In the genomic region with DNA sequence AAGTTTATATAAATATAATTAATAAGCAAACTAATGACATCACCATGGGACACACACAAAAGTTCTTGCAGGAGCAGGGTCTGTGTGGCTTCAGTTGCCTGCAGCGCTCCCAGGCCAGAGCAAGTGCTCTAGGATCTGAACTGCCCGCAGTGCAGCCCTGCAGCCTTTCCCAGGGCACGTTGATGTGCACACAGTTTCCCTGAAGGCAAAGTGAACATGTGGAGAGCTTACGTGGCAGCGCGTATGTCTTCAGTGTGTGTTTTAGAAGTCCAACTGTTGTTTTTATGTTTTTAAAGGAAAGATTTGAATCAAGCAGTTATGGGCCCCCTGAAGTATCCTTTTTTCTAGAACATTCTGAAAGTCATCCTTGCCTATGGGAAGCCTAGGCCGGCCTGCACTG, we compare ENCODE assay signal across 10 cellular contexts. TPM values are rescaled to one million over a fixed set of nuclear protein-coding genes. Genes with fewer than 3 reads are reported as not detected.
DNase-seq lines count a peak whose midpoint lies in the region; ATAC-seq and TF ChIP-seq lines count a peak whose summit lies in the region.
"Had no signal": no experiment of that assay in that cellular context is flagged by ENCODE, and none has a peak within 500 bp of the region (broad histone marks: within the 10 kb centered on the region; RNA-seq: fewer than 3 reads in every experiment).

No MANE protein-coding gene starts in this region.

- H3K27me3 Mint-ChIP-seq in CD4-positive, alpha-beta memory T cell, result no peaks in the 10 kb centered on the region
- H3K27me3 Mint-ChIP-seq in neural progenitor cell (ENCODE audit: insufficient read depth, low read depth), result peaks cover 11% of the 10 kb centered on the region

- no peak overlapping the region for H3K23ac ChIP-seq in neuronal stem cell (ENCODE audit: low read depth, low read length, poor library complexity)

- H3K18ac ChIP-seq in neuronal stem cell (ENCODE audit: low read length), result no peak overlapping the region

- H3K27me3 ChIP-seq in CD4-positive, alpha-beta memory T cell (ENCODE audit: insufficient read depth, low read length), result no peaks in the 10 kb centered on the region
- H3K27me3 ChIP-seq in KMS-11 (ENCODE audit: insufficient read depth, low read depth), result no peaks in the 10 kb centered on the region
- no peaks in the 10 kb centered on the region for H3K27me3 ChIP-seq in dorsolateral prefrontal cortex
- H3K27me3 ChIP-seq in neural progenitor cell, result peaks cover 26% of the 10 kb centered on the region
- H3K27me3 ChIP-seq in neuronal stem cell (ENCODE audit: control insufficient read depth in 3 of 3, insufficient read depth in 3 of 3, low read depth in 1 of 3, low read length in 3 of 3), result peaks cover 0 to 15% (median 0%) of the 10 kb centered on the region in 3 experiments

- H3K79me2 ChIP-seq in KMS-11 (ENCODE audit: insufficient read depth, low read depth), result no peaks in the 10 kb centered on the region
- H3K79me2 ChIP-seq in neural progenitor cell (ENCODE audit: low read depth), result no peaks in the 10 kb centered on the region

- H4K91ac ChIP-seq in neuronal stem cell (ENCODE audit: low read depth, low read length, poor library complexity), result no peak overlapping the region

- peaks cover 7% of the 10 kb centered on the region for H3K4me1 ChIP-seq in CD4-positive, alpha-beta memory T cell (ENCODE audit: insufficient read depth, low read length)
- H3K4me1 ChIP-seq in KMS-11 (ENCODE audit: low read depth, poor library complexity, severe bottlenecking), result peaks cover 9% of the 10 kb centered on the region
- H3K4me1 ChIP-seq in neural progenitor cell, result peaks cover 13% of the 10 kb centered on the region
- H3K4me1 ChIP-seq in neuronal stem cell (ENCODE audit: control insufficient read depth in 2 of 2, insufficient read depth in 1 of 2, low read depth in 1 of 2, low read length in 2 of 2), result peaks cover 10 to 22% of the 10 kb centered on the region in 2 donors

- peaks cover 46% of the 10 kb centered on the region for H3F3A ChIP-seq in neural progenitor cell (ENCODE audit: low read depth)

- no peak overlapping the region for H2BK12ac ChIP-seq in neuronal stem cell (ENCODE audit: low read length)

- peaks cover 21% of the 10 kb centered on the region for H3K36me3 ChIP-seq in CD4-positive, alpha-beta memory T cell (ENCODE audit: insufficient read depth, low read length)
- peaks cover 3% of the 10 kb centered on the region; the same call in 1 of the 2 replicates for H3K36me3 ChIP-seq in KMS-11 (ENCODE audit: insufficient read depth)
- peaks cover 6% of the 10 kb centered on the region for H3K36me3 ChIP-seq in neural progenitor cell
- peaks cover 25 to 50% of the 10 kb centered on the region in 2 donors for H3K36me3 ChIP-seq in neuronal stem cell (replicated peaks in 1 of 2; ENCODE audit: control insufficient read depth in 2 of 2, insufficient read depth in 2 of 2, low read length in 2 of 2)

- POLR2A ChIA-PET in CD4-positive, alpha-beta memory T cell (lab: Charles Lee; ENCODE audit: partially characterized antibody), result interaction anchor here (1.2 to 2.4 kb wide), 7 partner anchors 20 to 153 kb away, joined by 3 to 9 read pairs (median 4); a partner anchor contains a TSS

- intact Hi-C loops in CD4-positive, alpha-beta memory T cell (cut with micrococcal nuclease), result no loop called here
- intact Hi-C loops in dorsolateral prefrontal cortex (cut with DNase I), result no loop called here

- H3K4me1 Mint-ChIP-seq in CD4-positive, alpha-beta memory T cell, result peaks cover 8 to 17% (median 11%) of the 10 kb centered on the region in 4 donors
- peaks cover 25% of the 10 kb centered on the region for H3K4me1 Mint-ChIP-seq in neural progenitor cell

- no peak overlapping the region for H2BK15ac ChIP-seq in neuronal stem cell (ENCODE audit: low read length)

- CTCF ChIA-PET in CD4-positive, alpha-beta memory T cell (lab: Charles Lee; ENCODE audit: partially characterized antibody), result interaction anchor here (1.4 to 1.9 kb wide), 2 partner anchors 19 to 22 kb away, joined by 3 to 5 read pairs; a partner anchor contains a TSS

- H3K9ac ChIP-seq in KMS-11, result no peak overlapping the region
- no peak overlapping the region for H3K9ac ChIP-seq in neural progenitor cell
- H3K9ac ChIP-seq in neuronal stem cell (ENCODE audit: low read depth, low read length, poor library complexity), result no peak overlapping the region

- H3K36me3 Mint-ChIP-seq in CD4-positive, alpha-beta memory T cell, result peaks cover 14 to 40% of the 10 kb centered on the region in 2 donors
- H3K36me3 Mint-ChIP-seq in neural progenitor cell, result peaks cover 17% of the 10 kb centered on the region

- TF ChIP-seq CTCF in KMS-11 (conservative IDR thresholded peaks at IDR 0.05; ENCODE audit: low read depth, low read length), result no peak
- no peak for TF ChIP-seq CTCF in dorsolateral prefrontal cortex (IDR thresholded peaks at IDR 0.05 in 54 of 56, conservative IDR thresholded peaks at IDR 0.05 in 2 of 56; ENCODE audit: low read depth in 1 of 56, partially characterized antibody in 56 of 56)
- TF ChIP-seq CTCF in neural progenitor cell (IDR thresholded peaks at IDR 0.05), result no peak

- no peak overlapping the region for H3K4ac ChIP-seq in neuronal stem cell (ENCODE audit: low read length)

- no CpG with 5 or more reads among the region's 7 CpGs for WGBS in neuronal stem cell (ENCODE audit: extremely low coverage in 2 of 2, insufficient read length in 2 of 2, insufficient replicate concordance in 1 of 2), 2 donors

- H4K20me1 ChIP-seq in KMS-11 (ENCODE audit: insufficient read depth) (no peaks in the 10 kb centered on the region), neural progenitor cell (ENCODE audit: low read depth) (peaks cover 30% of the 10 kb centered on the region)

- no peak overlapping the region for H2BK5ac ChIP-seq in neuronal stem cell (ENCODE audit: low read length)

- H2AFZ ChIP-seq in KMS-11 (ENCODE audit: low read depth) (no peak overlapping the region), neural progenitor cell (replicated peaks) (no peak overlapping the region), neuronal stem cell (ENCODE audit: low read length) (no peak overlapping the region)

- H3K4me3 Mint-ChIP-seq in CD4-positive, alpha-beta memory T cell, result peak overlapping the region; percentile 49 to 81 (median 74)
- H3K4me3 Mint-ChIP-seq in neural progenitor cell, result peak overlapping the region; percentile 85

- H3K4me3 ChIP-seq in CD4-positive, alpha-beta memory T cell (ENCODE audit: low read length in 2 of 2), result no peak overlapping the region
- no peak overlapping the region for H3K4me3 ChIP-seq in KMS-11 (IDR thresholded peaks at IDR 0.05; ENCODE audit: insufficient read depth, low read depth, low read length)
- peak overlapping the region in 45 of 59 donors; percentile 54 to 90 (median 80) for H3K4me3 ChIP-seq in dorsolateral prefrontal cortex
- peak overlapping the region; percentile 70 for H3K4me3 ChIP-seq in neural progenitor cell
- peak overlapping the region in 1 of 2 donors; percentile 70 for H3K4me3 ChIP-seq in neuronal stem cell (ENCODE audit: low read length in 2 of 2)

- no peaks in the 10 kb centered on the region for H3K9me3 ChIP-seq in CD4-positive, alpha-beta memory T cell (ENCODE audit: control insufficient read depth in 1 of 2, low read length in 2 of 2)
- H3K9me3 ChIP-seq in neural progenitor cell (ENCODE audit: low read depth), result no peaks in the 10 kb centered on the region
- no peaks in the 10 kb centered on the region for H3K9me3 ChIP-seq in neuronal stem cell (replicated peaks in 1 of 2; ENCODE audit: control insufficient read depth in 2 of 2, insufficient read depth in 1 of 2, low read depth in 1 of 2, low read length in 2 of 2)

- no peak overlapping the region for H4K8ac ChIP-seq in neuronal stem cell (ENCODE audit: low read depth, low read length)

- H3K4me2 ChIP-seq in KMS-11 (peak overlapping the region; percentile 68; the same call in 1 of the 2 replicates), neural progenitor cell (peak overlapping the region; percentile 85), neuronal stem cell (ENCODE audit: insufficient read depth, low read length, poor library complexity, severe bottlenecking) (no peak overlapping the region)

- ATAC-seq in HG03280 (IDR thresholded peaks at IDR 0.05; ENCODE audit: unreplicated experiment), result no peak

- H3K9me3 Mint-ChIP-seq in CD4-positive, alpha-beta memory T cell, result peaks cover 0 to 2% (median 0%) of the 10 kb centered on the region in 8 donors
- no peaks in the 10 kb centered on the region for H3K9me3 Mint-ChIP-seq in neural progenitor cell

- no peak for DNase-seq in CD4-positive, alpha-beta memory T cell
- DNase-seq in dorsolateral prefrontal cortex, result no peak
- no peak for DNase-seq in neural progenitor cell (ENCODE audit: low spot score)
- no peak for DNase-seq in neuronal stem cell (ENCODE audit: low spot score)
- no peak for DNase-seq in DMS114 treated with DMSO at 0.1 percent for 48 hours (lab: John Stamatoyannopoulos, UW; ENCODE audit: unreplicated experiment)
- no peak for DNase-seq in T1000 (lab: John Stamatoyannopoulos, UW)
- DNase-seq: NCI-H774 had no signal

- H2AK5ac ChIP-seq in neuronal stem cell (ENCODE audit: low read depth, low read length), result no peak overlapping the region

- H2BK120ac ChIP-seq in neuronal stem cell (ENCODE audit: low read depth, low read length), result no peak overlapping the region

- H3K14ac ChIP-seq in neuronal stem cell (ENCODE audit: low read length), result no peak overlapping the region

- no peak overlapping the region for H3K27ac ChIP-seq in CD4-positive, alpha-beta memory T cell (ENCODE audit: low read depth, low read length)
- H3K27ac ChIP-seq in KMS-11 (no peak overlapping the region), dorsolateral prefrontal cortex (peak overlapping the region in 58 of 59 donors; percentile 5 to 93 (median 82)), neural progenitor cell (no peak overlapping the region), neuronal stem cell (replicated peaks; ENCODE audit: low read length) (no peak overlapping the region)
- H3K27ac ChIP-seq: SK-N-MC had no signal

- H3K27ac Mint-ChIP-seq in CD4-positive, alpha-beta memory T cell, result peak overlapping the region; percentile 7 to 95 (median 80)
- H3K27ac Mint-ChIP-seq in neural progenitor cell, result no peak overlapping the region

- no peaks in the 10 kb centered on the region for H3K79me1 ChIP-seq in neuronal stem cell (ENCODE audit: low read depth, low read length)

RNA-seq across cellular contexts. Expression of a gene that starts 1.2 kb away (rescaled TPM):
- 1 to 10 TPM in 1 of 2 experiments, under 1 TPM in 1; 0.96 to 1.1 TPM for total RNA-seq in CD4-positive, alpha-beta memory T cell
- under 1 TPM in 1 of 2 donors, not detected in 1; 0.26 TPM for polyA plus RNA-seq in CD4-positive, alpha-beta memory T cell
- total RNA-seq in dorsolateral prefrontal cortex, result 1 to 10 TPM in 119 of 120 experiments, under 1 TPM in 1; 0.77 to 4.5 (median 2.4) TPM
- total RNA-seq in neural progenitor cell (ENCODE audit: low replicate concordance), result 2.5 and 4.3 TPM in 2 replicates
- 1.8 TPM for polyA plus RNA-seq in neuronal stem cell (2013, experiment 1 of 2)
- polyA plus RNA-seq in neuronal stem cell (2013, experiment 2 of 2), result 1.6 TPM

RNA-seq across cellular contexts. Expression of a gene that starts 19.7 kb away (rescaled TPM):
- total RNA-seq in CD4-positive, alpha-beta memory T cell, result 100 to 1,000 TPM; 101 to 102 TPM
- 10 to 100 TPM; 65.1 to 67.8 TPM for polyA plus RNA-seq in CD4-positive, alpha-beta memory T cell
- total RNA-seq in dorsolateral prefrontal cortex (100 to 1,000 TPM in 5 of 120 experiments, 10 to 100 TPM in 115; 51.4 to 114 (median 73.5) TPM), neural progenitor cell (ENCODE audit: low replicate concordance) (63.3 and 72.1 TPM in 2 replicates)
- 78.6 TPM for polyA plus RNA-seq in neuronal stem cell (2013, experiment 1 of 2)
- polyA plus RNA-seq in neuronal stem cell (2013, experiment 2 of 2), result 77.3 TPM

RNA-seq across cellular contexts. Expression of a gene that starts 29.1 kb away (rescaled TPM):
- total RNA-seq in CD4-positive, alpha-beta memory T cell, result 10 to 100 TPM; 17.0 to 24.2 TPM
- 10 to 100 TPM in 1 of 2 donors, 1 to 10 TPM in 1; 7.2 to 15.0 TPM for polyA plus RNA-seq in CD4-positive, alpha-beta memory T cell
- total RNA-seq in dorsolateral prefrontal cortex, result 10 to 100 TPM in 51 of 120 experiments, 1 to 10 TPM in 69; 3.6 to 18.2 (median 9.0) TPM
- 0.47 and 1.2 TPM in 2 replicates for total RNA-seq in neural progenitor cell (ENCODE audit: low replicate concordance)
- polyA plus RNA-seq in neuronal stem cell (2013, experiment 1 of 2), result 0.43 TPM
- polyA plus RNA-seq in neuronal stem cell (2013, experiment 2 of 2), result 0.32 TPM

RNA-seq across cellular contexts. Expression of a gene that starts 33.1 kb away (rescaled TPM):
- 10 to 100 TPM; 69.1 to 71.2 TPM for total RNA-seq in CD4-positive, alpha-beta memory T cell
- polyA plus RNA-seq in CD4-positive, alpha-beta memory T cell, result 10 to 100 TPM; 44.1 to 55.6 TPM
- total RNA-seq in dorsolateral prefrontal cortex (10 to 100 TPM; 14.1 to 50.3 (median 21.7) TPM), neural progenitor cell (ENCODE audit: low replicate concordance) (5.8 and 28.3 TPM in 2 replicates)
- polyA plus RNA-seq in neuronal stem cell (2013, experiment 1 of 2), result 5.9 TPM
- 6.1 TPM for polyA plus RNA-seq in neuronal stem cell (2013, experiment 2 of 2)

RNA-seq across cellular contexts. Expression of a gene that starts 38.7 kb away (rescaled TPM):
- under 1 TPM; 0.55 to 0.67 TPM for total RNA-seq in CD4-positive, alpha-beta memory T cell
- polyA plus RNA-seq in CD4-positive, alpha-beta memory T cell, result not detected
- total RNA-seq in dorsolateral prefrontal cortex (10 to 100 TPM in 115 of 120 experiments, 1 to 10 TPM in 5; 7.5 to 83.6 (median 20.5) TPM), neural progenitor cell (ENCODE audit: low replicate concordance) (0.11 and 0.87 TPM in 2 replicates)
- polyA plus RNA-seq in neuronal stem cell (2013, experiment 1 of 2), result 1.4 TPM
- polyA plus RNA-seq in neuronal stem cell (2013, experiment 2 of 2), result 1.6 TPM

Comparison
In these comparisons a context has a peak if more than half of its experiments do, and no peak if none do; other contexts are left out.
1. H3K27ac ChIP-seq: peak in dorsolateral prefrontal cortex (58 of 59); none in CD4-positive, alpha-beta memory T cell (single experiment), KMS-11 (single experiment), neural progenitor cell (single experiment) and neuronal stem cell (single experiment).
2. H3K4me3 ChIP-seq: peak in dorsolateral prefrontal cortex (45 of 59) and neural progenitor cell (single experiment); none in CD4-positive, alpha-beta memory T cell (0 of 2) and KMS-11 (single experiment).